10 cellular contexts compared by ENCODE assay signal in the genomic region with DNA sequence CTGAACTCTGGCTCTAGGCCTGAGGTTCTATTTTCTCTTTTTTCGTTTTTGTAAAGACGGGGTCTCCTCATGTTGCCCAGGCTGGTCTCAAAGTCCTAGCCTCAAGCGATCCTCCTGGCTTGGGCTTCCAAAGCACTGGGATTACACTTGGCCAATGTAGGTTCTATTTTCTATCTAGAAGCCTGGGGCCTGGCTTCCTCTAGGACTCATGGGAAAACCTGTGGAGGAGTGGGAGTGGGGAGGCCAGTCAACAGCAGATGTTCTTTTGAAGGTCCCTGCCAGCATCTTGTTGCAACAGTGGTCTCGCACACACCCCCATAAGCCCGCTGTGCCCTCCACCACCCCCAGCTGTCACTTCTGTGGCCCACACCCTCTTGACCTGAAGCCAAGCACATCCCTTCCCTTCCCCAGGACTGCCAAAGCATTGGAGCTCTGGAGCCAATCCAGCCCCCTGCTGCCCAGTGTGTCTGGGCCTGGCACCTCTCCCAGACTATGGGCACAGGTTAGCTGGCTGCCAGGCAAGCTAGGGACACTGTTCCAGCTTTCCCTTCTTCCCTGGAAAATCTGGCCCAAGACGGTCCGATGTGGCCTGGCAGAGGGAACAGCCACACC. TPM values are rescaled to one million over a fixed set of nuclear protein-coding genes. Genes with fewer than 3 reads are reported as not detected.
DNase-seq lines count a peak whose midpoint lies in the region; ATAC-seq, FAIRE-seq and TF ChIP-seq lines count a peak whose summit lies in the region.
"Had no signal": no experiment of that assay in that cellular context is flagged by ENCODE, and none has a peak within 500 bp of the region (broad histone marks: within the 10 kb centered on the region; RNA-seq: fewer than 3 reads in every experiment).

No MANE protein-coding gene starts in this region.

- H3K79me2 ChIP-seq in trophoblast cell (ENCODE audit: control insufficient read depth, insufficient read depth, low read length, poor library complexity): peaks cover 2% of the 10 kb centered on the region
- H3K79me2 ChIP-seq: parathyroid adenoma had no signal

- no peak overlapping the region for H2BK15ac ChIP-seq in mesenchymal stem cell (ENCODE audit: low read depth, poor library complexity, severe bottlenecking)

- CTCF ChIA-PET in A549 (lab: Yijun Ruan, JAX): interaction anchor here (1.5 to 8.6 kb wide), 6 partner anchors 12 to 113 kb away, joined by 6 to 290 read pairs (median 74); partner anchors contain the start of gene VPS37D

- no peak overlapping the region for H3K4me3 ChIP-seq in A549
- no peak overlapping the region for H3K4me3 ChIP-seq in ascending aorta
- no peak overlapping the region for H3K4me3 ChIP-seq in trophoblast cell (ENCODE audit: low read depth, low read length)
- no peak overlapping the region for H3K4me3 ChIP-seq in mesenchymal stem cell (ENCODE audit: insufficient read depth in 1 of 2, low read depth in 1 of 2, low read length in 2 of 2)

- peak in 1 of 2 experiments; percentile 59 for DNase-seq in A549 (ENCODE audit: low read depth in 1 of 2, low spot score in 1 of 2)
- DNase-seq in LHCN-M2 (ENCODE audit: low read depth): peak; percentile 88
- DNase-seq in ascending aorta (ENCODE audit: low spot score in 2 of 2): peak in 1 of 2 donors; percentile 88
- DNase-seq in mucosa of gallbladder (ENCODE audit: low spot score): peak; percentile 77
- no peak for DNase-seq in trophoblast cell
- no peak for DNase-seq in mesenchymal stem cell
- DNase-seq: DND-41 had no signal

- H3K27me3 ChIP-seq in ascending aorta: no peaks in the 10 kb centered on the region
- peaks cover 5% of the 10 kb centered on the region for H3K27me3 ChIP-seq in trophoblast cell (ENCODE audit: insufficient read depth, low read length)
- peaks cover 0 to 3% of the 10 kb centered on the region in 2 experiments for H3K27me3 ChIP-seq in mesenchymal stem cell (ENCODE audit: control insufficient read depth in 1 of 2, insufficient read depth in 1 of 2, low read length in 2 of 2)

- 50% methylated on average over 5 of the region's 7 CpGs for WGBS in A549 (ENCODE audit: missing lambda C conversion rate)
- no CpG with 5 or more reads among the region's 7 CpGs for WGBS in trophoblast cell (ENCODE audit: extremely low coverage, insufficient coverage, insufficient read length)
- WGBS in mesenchymal stem cell: 77% methylated on average over 7 of the region's 7 CpGs

- H2BK12ac ChIP-seq in trophoblast cell (ENCODE audit: low read length) (no peak overlapping the region), mesenchymal stem cell (ENCODE audit: low read length in 2 of 2) (no peak overlapping the region)

- H3K4me2 ChIP-seq in A549 (peak overlapping the region; percentile 50), trophoblast cell (ENCODE audit: low read length) (no peak overlapping the region), mesenchymal stem cell (ENCODE audit: low read length, poor library complexity, severe bottlenecking) (no peak overlapping the region)

- no peaks in the 10 kb centered on the region for H3K36me3 ChIP-seq in ascending aorta
- no peaks in the 10 kb centered on the region for H3K36me3 ChIP-seq in trophoblast cell (ENCODE audit: control insufficient read depth in 1 of 2, insufficient read depth in 2 of 2, low read length in 2 of 2)
- H3K36me3 ChIP-seq in mesenchymal stem cell (ENCODE audit: control insufficient read depth in 1 of 2, insufficient read depth in 2 of 2, low read depth in 1 of 2, low read length in 2 of 2): peaks cover 3 to 6% of the 10 kb centered on the region in 2 experiments

- ATAC-seq in A549: peak in 1 of 2 experiments; percentile 10; a peak in 1 of 6 replicates
- no peak for ATAC-seq in GM19397 (IDR thresholded peaks at IDR 0.05; ENCODE audit: unreplicated experiment)
- ATAC-seq in HG02840 (IDR thresholded peaks at IDR 0.05; ENCODE audit: low FRiP score, unreplicated experiment): no peak

- H3K79me1 ChIP-seq in trophoblast cell (ENCODE audit: low read length) (peaks cover 3% of the 10 kb centered on the region), mesenchymal stem cell (replicated peaks; ENCODE audit: low read length, poor library complexity, severe bottlenecking) (no peaks in the 10 kb centered on the region)

- H3K14ac ChIP-seq in trophoblast cell (ENCODE audit: low read length) (no peak overlapping the region), mesenchymal stem cell (ENCODE audit: low read length in 2 of 2) (no peak overlapping the region)

- no peak overlapping the region for H3K23ac ChIP-seq in trophoblast cell (ENCODE audit: low read length)
- no peak overlapping the region for H3K23ac ChIP-seq in mesenchymal stem cell (ENCODE audit: low read length in 2 of 2)

- H3K18ac ChIP-seq in trophoblast cell (ENCODE audit: low read length) (no peak overlapping the region), mesenchymal stem cell (ENCODE audit: low read depth in 1 of 2, low read length in 2 of 2) (no peak overlapping the region)

- no peak for TF ChIP-seq EP300 in A549 (IDR thresholded peaks at IDR 0.05)

- TF ChIP-seq CTCF in A549 (IDR thresholded peaks at IDR 0.05) (no peak), ascending aorta (IDR thresholded peaks at IDR 0.05) (no peak)

- no peak; a peak in 1 of 5 replicates for TF ChIP-seq RAD21 in A549 (conservative IDR thresholded peaks at IDR 0.05 in 1 of 2, IDR thresholded peaks at IDR 0.05 in 1 of 2)

- POLR2A ChIA-PET in A549 (lab: Yijun Ruan, JAX): interaction anchor here (1.8 kb wide), 1 partner anchor 16 kb away, joined by 6 read pairs; no protein-coding TSS in a partner anchor

- H2BK5ac ChIP-seq in trophoblast cell (ENCODE audit: low read depth, low read length, poor library complexity) (no peak overlapping the region), mesenchymal stem cell (ENCODE audit: low read depth, low read length, poor library complexity, severe bottlenecking) (no peak overlapping the region)

- no peaks in the 10 kb centered on the region for H3K9me3 ChIP-seq in A549
- no peaks in the 10 kb centered on the region for H3K9me3 ChIP-seq in ascending aorta
- H3K9me3 ChIP-seq in trophoblast cell (ENCODE audit: insufficient read depth, low read depth, low read length): no peaks in the 10 kb centered on the region
- no peaks in the 10 kb centered on the region for H3K9me3 ChIP-seq in mesenchymal stem cell (ENCODE audit: control insufficient read depth, low read length)

- H4K8ac ChIP-seq in trophoblast cell (ENCODE audit: low read depth, low read length): no peak overlapping the region
- no peak overlapping the region for H4K8ac ChIP-seq in mesenchymal stem cell (ENCODE audit: low read length)

- no peak overlapping the region for H4K12ac ChIP-seq in trophoblast cell (ENCODE audit: low read depth, low read length)

- H3K27ac ChIP-seq in A549 (peak overlapping the region; percentile 99 to 100), ascending aorta (peak overlapping the region; percentile 37 to 56), trophoblast cell (ENCODE audit: low read depth, low read length) (no peak overlapping the region), mesenchymal stem cell (ENCODE audit: low read length, poor library complexity, severe bottlenecking) (no peak overlapping the region)
- H3K27ac ChIP-seq: parathyroid adenoma had no signal

- H2BK120ac ChIP-seq in trophoblast cell (ENCODE audit: insufficient read depth, low read length, poor library complexity) (no peak overlapping the region), mesenchymal stem cell (ENCODE audit: low read depth, low read length) (no peak overlapping the region)

- H3K9ac ChIP-seq in trophoblast cell (ENCODE audit: low read length) (no peak overlapping the region), mesenchymal stem cell (ENCODE audit: low read length) (no peak overlapping the region)
- H3K9ac ChIP-seq: parathyroid adenoma had no signal

- intact Hi-C loops in ascending aorta (cut with DNase I): loop anchor here (2.0 kb wide), 1 partner anchor 53 kb away; no protein-coding TSS in a partner anchor

- TF ChIP-seq POLR2A in A549 (IDR thresholded peaks at IDR 0.05; ENCODE audit: low read length): no peak

- H3K4me1 ChIP-seq in A549 (peaks cover 49% of the 10 kb centered on the region), ascending aorta (peaks cover 19 to 38% of the 10 kb centered on the region in 2 donors), trophoblast cell (ENCODE audit: control insufficient read depth in 1 of 2, insufficient read depth in 2 of 2, low read length in 2 of 2) (peaks cover 4 to 12% of the 10 kb centered on the region in 2 experiments), mesenchymal stem cell (ENCODE audit: control insufficient read depth, insufficient read depth, low read depth, low read length) (peaks cover 30% of the 10 kb centered on the region)

- no peak for FAIRE-seq in A549 (lab: Jason Lieb, UNC)

- H4K91ac ChIP-seq in trophoblast cell (ENCODE audit: low read depth, low read length) (no peak overlapping the region), mesenchymal stem cell (ENCODE audit: low read length) (no peak overlapping the region)

- no peak overlapping the region for H2AFZ ChIP-seq in trophoblast cell (ENCODE audit: insufficient read depth, low read length, poor library complexity)
- H2AFZ ChIP-seq in mesenchymal stem cell (ENCODE audit: low read depth, low read length): no peak overlapping the region
- H2AFZ ChIP-seq: parathyroid adenoma had no signal

- no peak overlapping the region for H2AK5ac ChIP-seq in trophoblast cell (ENCODE audit: low read length)
- H2AK5ac ChIP-seq in mesenchymal stem cell (ENCODE audit: low read length, severe bottlenecking): no peak overlapping the region

- no peak overlapping the region for H3K4ac ChIP-seq in trophoblast cell (ENCODE audit: low read depth, low read length)
- peak overlapping the region in 1 of 2 experiments; percentile 13 for H3K4ac ChIP-seq in mesenchymal stem cell (ENCODE audit: low read depth in 1 of 2, low read length in 2 of 2)

RNA-seq across cellular contexts. Expression of gene STX1A, which starts 1.9 kb away (rescaled TPM):
- polyA plus RNA-seq in A549 (2011; rRNA removed) (72.9 and 81.7 TPM in 2 replicates), A549 (2017; fragmentation: RNase III; extraction: RNeasy Plus Mini Kit Qiagen cat#74134 plus additional on column Dnase treatment) (48.3 to 59.0 TPM (median 49.2 TPM) in 3 replicates)
- polyA plus RNA-seq in A549 (2012; cell fraction: cytosol; rRNA removed): 83.3 and 90.6 TPM in 2 replicates
- polyA plus RNA-seq in A549 (2012; cell fraction: nucleus; rRNA removed): 316 and 405 TPM in 2 replicates
- 53.0 and 59.8 TPM in 2 replicates for polyA minus RNA-seq in A549 (2011; rRNA and poly(A)+ RNA removed)
- total RNA-seq in LHCN-M2 (2014; rRNA removed) (80.0 and 100 TPM in 2 replicates), ascending aorta (13.1 TPM), mucosa of gallbladder (33.8 TPM)
- polyA plus RNA-seq in LHCN-M2 (2012): 11.2 TPM
- polyA plus RNA-seq in trophoblast cell (2013): 6.4 and 6.6 TPM in 2 replicates
- polyA plus RNA-seq in mesenchymal stem cell (2013, experiment 1 of 2): 10.0 TPM
- 9.9 TPM for polyA plus RNA-seq in mesenchymal stem cell (2013, experiment 2 of 2)

RNA-seq across cellular contexts. Expression of gene ABHD11, which starts 17.3 kb away (rescaled TPM):
- 8.1 and 10.4 TPM in 2 replicates for polyA plus RNA-seq in A549 (2011; rRNA removed)
- 29.2 and 33.7 TPM in 2 replicates for polyA plus RNA-seq in A549 (2012; cell fraction: cytosol; rRNA removed)
- 36.0 and 40.6 TPM in 2 replicates for polyA plus RNA-seq in A549 (2012; cell fraction: nucleus; rRNA removed)
- 13.7 to 15.2 TPM (median 15.1 TPM) in 3 replicates for polyA plus RNA-seq in A549 (2017; fragmentation: RNase III; extraction: RNeasy Plus Mini Kit Qiagen cat#74134 plus additional on column Dnase treatment)
- 14.5 and 18.2 TPM in 2 replicates for polyA minus RNA-seq in A549 (2011; rRNA and poly(A)+ RNA removed)
- 34.5 and 40.1 TPM in 2 replicates for total RNA-seq in LHCN-M2 (2014; rRNA removed)
- 25.5 TPM for polyA plus RNA-seq in LHCN-M2 (2012)
- total RNA-seq in ascending aorta: 55.7 TPM
- total RNA-seq in mucosa of gallbladder: 55.8 TPM
- polyA plus RNA-seq in trophoblast cell (2013): 21.8 and 23.2 TPM in 2 replicates
- 7.2 TPM for polyA plus RNA-seq in mesenchymal stem cell (2013, experiment 1 of 2)
- polyA plus RNA-seq in mesenchymal stem cell (2013, experiment 2 of 2): 7.1 TPM

RNA-seq across cellular contexts. Expression of gene BUD23, which starts 37.9 kb away (rescaled TPM):
- polyA plus RNA-seq in A549 (2011; rRNA removed): 131 and 161 TPM in 2 replicates
- 174 and 207 TPM in 2 replicates for polyA plus RNA-seq in A549 (2012; cell fraction: cytosol; rRNA removed)
- polyA plus RNA-seq in A549 (2012; cell fraction: nucleus; rRNA removed): 105 and 131 TPM in 2 replicates
- 130 to 145 TPM (median 134 TPM) in 3 replicates for polyA plus RNA-seq in A549 (2017; fragmentation: RNase III; extraction: RNeasy Plus Mini Kit Qiagen cat#74134 plus additional on column Dnase treatment)
- polyA minus RNA-seq in A549 (2011; rRNA and poly(A)+ RNA removed): 64.7 and 68.8 TPM in 2 replicates
- 69.3 and 82.6 TPM in 2 replicates for total RNA-seq in LHCN-M2 (2014; rRNA removed)
- 91.3 TPM for polyA plus RNA-seq in LHCN-M2 (2012)
- total RNA-seq in ascending aorta: 5.6 TPM
- 57.6 TPM for total RNA-seq in mucosa of gallbladder
- 67.3 and 70.4 TPM in 2 replicates for polyA plus RNA-seq in trophoblast cell (2013)
- 75.0 TPM for polyA plus RNA-seq in mesenchymal stem cell (2013, experiment 1 of 2)
- 76.6 TPM for polyA plus RNA-seq in mesenchymal stem cell (2013, experiment 2 of 2)

RNA-seq across cellular contexts. Expression of gene DNAJC30, which starts 38.1 kb away (rescaled TPM):
- 5.2 and 5.7 TPM in 2 replicates for polyA plus RNA-seq in A549 (2011; rRNA removed)
- 8.1 and 12.9 TPM in 2 replicates for polyA plus RNA-seq in A549 (2012; cell fraction: cytosol; rRNA removed)
- 11.4 and 13.4 TPM in 2 replicates for polyA plus RNA-seq in A549 (2012; cell fraction: nucleus; rRNA removed)
- polyA plus RNA-seq in A549 (2017; fragmentation: RNase III; extraction: RNeasy Plus Mini Kit Qiagen cat#74134 plus additional on column Dnase treatment): 8.9 to 10.1 TPM (median 9.3 TPM) in 3 replicates
- 4.0 and 5.4 TPM in 2 replicates for polyA minus RNA-seq in A549 (2011; rRNA and poly(A)+ RNA removed)
- total RNA-seq in LHCN-M2 (2014; rRNA removed): 3.9 and 5.5 TPM in 2 replicates
- polyA plus RNA-seq in LHCN-M2 (2012): 17.3 TPM
- 16.0 TPM for total RNA-seq in ascending aorta
- total RNA-seq in mucosa of gallbladder: 15.9 TPM
- polyA plus RNA-seq in trophoblast cell (2013): 5.4 and 6.0 TPM in 2 replicates
- polyA plus RNA-seq in mesenchymal stem cell (2013, experiment 1 of 2): 11.8 TPM
- polyA plus RNA-seq in mesenchymal stem cell (2013, experiment 2 of 2): 12.1 TPM

RNA-seq across cellular contexts. Expression of gene CLDN3, which starts 48.7 kb away (rescaled TPM):
- polyA plus RNA-seq in A549 (2011; rRNA removed) (1.2 and 1.7 TPM in 2 replicates), A549 (2017; fragmentation: RNase III; extraction: RNeasy Plus Mini Kit Qiagen cat#74134 plus additional on column Dnase treatment) (2.0 to 2.6 TPM (median 2.0 TPM) in 3 replicates)
- 4.5 and 6.5 TPM in 2 replicates for polyA plus RNA-seq in A549 (2012; cell fraction: cytosol; rRNA removed)
- 6.5 and 10.8 TPM in 2 replicates for polyA plus RNA-seq in A549 (2012; cell fraction: nucleus; rRNA removed)
- 0.39 and 0.95 TPM in 2 replicates for polyA minus RNA-seq in A549 (2011; rRNA and poly(A)+ RNA removed)
- total RNA-seq in LHCN-M2 (2014; rRNA removed) (not detected in 2 replicates), ascending aorta (not detected), mucosa of gallbladder (129 TPM)
- polyA plus RNA-seq in LHCN-M2 (2012): not detected
- 7.3 and 7.6 TPM in 2 replicates for polyA plus RNA-seq in trophoblast cell (2013)
- not detected for polyA plus RNA-seq in mesenchymal stem cell (2013, experiment 1 of 2)
- polyA plus RNA-seq in mesenchymal stem cell (2013, experiment 2 of 2): not detected

Comparison
In these comparisons a context has a peak if more than half of its experiments do, and no peak if none do; other contexts are left out.
1. DNase-seq: peak in LHCN-M2 (single experiment) and mucosa of gallbladder (single experiment); none in trophoblast cell (0 of 2) and mesenchymal stem cell (single experiment).
2. H3K27ac ChIP-seq: peak in A549 (2 of 2) and ascending aorta (2 of 2); none in trophoblast cell (single experiment) and mesenchymal stem cell (single experiment).